Comparison of ENCODE assay signal across 8 cellular contexts in genomic region chr15:74614744-74615312, GRCh38. TPM values are rescaled to one million over a fixed set of nuclear protein-coding genes. Genes with fewer than 3 reads are reported as not detected.
A peak's percentile ranks its signal among the peaks of the same experiment; 100 is the strongest.
DNase-seq lines count a peak whose midpoint lies in the region; ATAC-seq lines count a peak whose summit lies in the region.

No MANE protein-coding gene starts in this region.

- peaks cover 24% of the 10 kb centered on the region for H3K36me3 Mint-ChIP-seq in activated CD8-positive, alpha-beta T cell treated with anti-CD3 and anti-CD28 coated beads, Interleukin-2, amount 10 ng/mL, durations not matched to agents 7 days and 5 days (ENCODE audit: low read depth)
- H3K36me3 Mint-ChIP-seq in effector memory CD8-positive, alpha-beta T cell (ENCODE audit: insufficient read depth), result peaks cover 28% of the 10 kb centered on the region

- POLR2A ChIA-PET in activated CD8-positive, alpha-beta T cell treated with anti-CD3 and anti-CD28 coated beads, Interleukin-2, amount 10 ng/mL, durations not matched to agents 7 days and 5 days (lab: Charles Lee), result interaction anchor here (0.9 to 4.9 kb wide), 12 partner anchors 12 to 245 kb away, joined by 3 to 38 read pairs (median 3); partner anchors contain the start of gene ARID3B

- ATAC-seq in HG02981 (IDR thresholded peaks at IDR 0.05; ENCODE audit: unreplicated experiment), result peak; percentile 37
- peak; percentile 72 for ATAC-seq in activated CD8-positive, alpha-beta T cell treated with anti-CD3 and anti-CD28 coated beads, Interleukin-2, amount 10 ng/mL, durations not matched to agents 7 days and 5 days
- peak; percentile 74 for ATAC-seq in effector memory CD8-positive, alpha-beta T cell (replicated peaks)

- peaks cover 42% of the 10 kb centered on the region for H3K4me1 Mint-ChIP-seq in activated CD8-positive, alpha-beta T cell treated with anti-CD3 and anti-CD28 coated beads, Interleukin-2, amount 10 ng/mL, durations not matched to agents 7 days and 5 days (ENCODE audit: low read depth)
- peaks cover 29 to 41% of the 10 kb centered on the region in 2 donors for H3K4me1 Mint-ChIP-seq in effector memory CD8-positive, alpha-beta T cell (ENCODE audit: low read depth in 2 of 2)

- H3K27ac Mint-ChIP-seq in activated CD8-positive, alpha-beta T cell treated with anti-CD3 and anti-CD28 coated beads, Interleukin-2, amount 10 ng/mL, durations not matched to agents 7 days and 5 days, result peak overlapping the region; percentile 97
- H3K27ac Mint-ChIP-seq in effector memory CD8-positive, alpha-beta T cell, result peak overlapping the region; percentile 96 to 98

- H3K4me3 Mint-ChIP-seq in activated CD8-positive, alpha-beta T cell treated with anti-CD3 and anti-CD28 coated beads, Interleukin-2, amount 10 ng/mL, durations not matched to agents 7 days and 5 days, result peak overlapping the region; percentile 98
- H3K4me3 Mint-ChIP-seq in effector memory CD8-positive, alpha-beta T cell, result peak overlapping the region; percentile 91 to 92

- peak; percentile 53 to 90 for DNase-seq in NCI-H524 (lab: John Stamatoyannopoulos, UW)
- DNase-seq in NCI-H524 treated with DMSO at 0.1 percent for 48 hours (lab: John Stamatoyannopoulos, UW), result no peak
- DNase-seq in NCI-H774 (lab: John Stamatoyannopoulos, UW), result peak; percentile 68
- peak; percentile 91 for DNase-seq in activated CD8-positive, alpha-beta T cell treated with anti-CD3 and anti-CD28 coated beads, Interleukin-2, amount 10 ng/mL, durations not matched to agents 7 days and 5 days
- DNase-seq in effector memory CD8-positive, alpha-beta T cell, result peak; percentile 94 to 97 (median 95)
- DNase-seq in midbrain (lab: John Stamatoyannopoulos, UW), result peak; percentile 81
- DNase-seq in stimulated activated CD8-positive, alpha-beta memory T cell treated with anti-CD3 and anti-CD28 coated beads, Interleukin-2, amount 100 ng/mL, for 1 hour (ENCODE audit: low read depth in 2 of 2), result peak; percentile 81 to 84

- CTCF ChIA-PET in activated CD8-positive, alpha-beta T cell treated with anti-CD3 and anti-CD28 coated beads, Interleukin-2, amount 10 ng/mL, durations not matched to agents 7 days and 5 days (lab: Charles Lee), result interaction anchor here (0.8 to 13.3 kb wide), 13 partner anchors 11 to 253 kb away, joined by 3 to 228 read pairs (median 6); partner anchors contain the start of gene ARID3B

- H3K27me3 Mint-ChIP-seq in activated CD8-positive, alpha-beta T cell treated with anti-CD3 and anti-CD28 coated beads, Interleukin-2, amount 10 ng/mL, durations not matched to agents 7 days and 5 days (ENCODE audit: low read depth), result no peaks in the 10 kb centered on the region
- no peaks in the 10 kb centered on the region for H3K27me3 Mint-ChIP-seq in effector memory CD8-positive, alpha-beta T cell

- H3K9me3 Mint-ChIP-seq in activated CD8-positive, alpha-beta T cell treated with anti-CD3 and anti-CD28 coated beads, Interleukin-2, amount 10 ng/mL, durations not matched to agents 7 days and 5 days (ENCODE audit: insufficient read depth), result no peaks in the 10 kb centered on the region
- H3K9me3 Mint-ChIP-seq in effector memory CD8-positive, alpha-beta T cell, result no peaks in the 10 kb centered on the region

RNA-seq across cellular contexts. Expression of gene CLK3, which starts 0.8 kb away (rescaled TPM):
- total RNA-seq in activated CD8-positive, alpha-beta T cell treated with anti-CD3 and anti-CD28 coated beads, Interleukin-2, amount 10 ng/mL, durations not matched to agents 7 days and 5 days, result 100 to 1,000 TPM; 125 to 128 TPM
